1 cellular context compared by ENCODE assay signal in genomic region chr12:121775501-121775900, GRCh38.
TF ChIP-seq lines count a peak whose summit lies in the region.

No MANE protein-coding gene starts in this region.

TF ChIP-seq in WTC11, 78 proteins besides CTCF, POLR2A, EP300 and RAD21 (continued from another document):
- TF ChIP-seq STAT6 (CRISPR knock-in tag; conservative IDR thresholded peaks at IDR 0.05; ENCODE audit: low read depth), result no peak
- no peak for TF ChIP-seq SOX15 (CRISPR knock-in tag; IDR thresholded peaks at IDR 0.05)
- no peak for TF ChIP-seq ZNF232 (CRISPR knock-in tag; IDR thresholded peaks at IDR 0.05)
- TF ChIP-seq ZNF281 (CRISPR knock-in tag; IDR thresholded peaks at IDR 0.05), result no peak
TF ChIP-seq in WTC11: peak in this region for 0.
